ENCODE assay signal across 32 cellular contexts in genomic region chr16:47013172-47013571, GRCh38.
"Had no signal": no experiment of that assay in that cellular context is flagged by ENCODE, and none has a peak within 500 bp of the region (broad histone marks: within the 10 kb centered on the region; RNA-seq: fewer than 3 reads in every experiment).

No MANE protein-coding gene starts in this region.

- H3K36me3 Mint-ChIP-seq: naive thymus-derived CD8-positive, alpha-beta T cell; natural killer cell treated with Interleukin-12 subunit alpha and Interleukin-12 subunit beta and Interleukin-15 and Interleukin-18, amount 100 ng/mL, for 72 hours; stimulated activated memory B cell treated with anti-CD40 and anti-IgM and Interleukin-4, amounts not matched to agents 10 μg/mL and 1 μg/mL and 100 μg/mL, for 72 hours had no signal

- H3K79me2 ChIP-seq: parathyroid adenoma had no signal

- FAIRE-seq: urothelium cell line had no signal

- H3K27ac Mint-ChIP-seq: naive thymus-derived CD8-positive, alpha-beta T cell; progenitor cell of endocrine pancreas; stimulated activated memory B cell treated with anti-CD40 and anti-IgM and Interleukin-4, amounts not matched to agents 10 μg/mL and 1 μg/mL and 100 μg/mL, for 72 hours; stimulated activated naive CD8-positive, alpha-beta T cell treated with anti-CD3 and anti-CD28 coated beads, Interleukin-15, amount 100 ng/mL, for 72 hours had no signal

- H3K4me3 ChIP-seq: ovary, psoas muscle, skin epidermis, smooth muscle cell, spleen, suprapubic skin, tibial artery, upper lobe of left lung, vagina had no signal

- H3K27ac ChIP-seq: ovary, parathyroid adenoma, psoas muscle, skin epidermis, spleen, suprapubic skin, testis, tibial artery, upper lobe of left lung, vagina had no signal

- H3K9me3 ChIP-seq: ovary, psoas muscle, spleen, suprapubic skin, testis, tibial artery, upper lobe of left lung, vagina had no signal

- H3K4me1 ChIP-seq: parathyroid adenoma, psoas muscle, suprapubic skin, testis, tibial artery, upper lobe of left lung, vagina had no signal

- ATAC-seq: naive thymus-derived CD8-positive, alpha-beta T cell; natural killer cell treated with Interleukin-12 subunit alpha and Interleukin-12 subunit beta and Interleukin-15 and Interleukin-18, amount 100 ng/mL, for 72 hours; psoas muscle; sciatic nerve; stimulated activated memory B cell treated with anti-CD40 and anti-IgM and Interleukin-4, amounts not matched to agents 10 μg/mL and 1 μg/mL and 100 μg/mL, for 72 hours; stimulated activated naive CD8-positive, alpha-beta T cell treated with anti-CD3 and anti-CD28 coated beads, Interleukin-15, amount 100 ng/mL, for 72 hours; stimulated activated naive CD8-positive, alpha-beta T cell treated with anti-CD3 and anti-CD28 coated beads, Interleukin-15, Interleukin-2, amounts not matched to agents 100 U/mL and 50 U/mL, for 24 hours had no signal

- H3K4me3 Mint-ChIP-seq: naive thymus-derived CD8-positive, alpha-beta T cell; natural killer cell treated with Interleukin-12 subunit alpha and Interleukin-12 subunit beta and Interleukin-15 and Interleukin-18, amount 100 ng/mL, for 72 hours; nephron progenitor cell; neural crest cell; stimulated activated memory B cell treated with anti-CD40 and anti-IgM and Interleukin-4, amounts not matched to agents 10 μg/mL and 1 μg/mL and 100 μg/mL, for 72 hours; stimulated activated naive CD8-positive, alpha-beta T cell treated with anti-CD3 and anti-CD28 coated beads, Interleukin-15, amount 100 ng/mL, for 72 hours had no signal

- H3K27me3 Mint-ChIP-seq: naive thymus-derived CD8-positive, alpha-beta T cell; progenitor cell of endocrine pancreas; stimulated activated memory B cell treated with anti-CD40 and anti-IgM and Interleukin-4, amounts not matched to agents 10 μg/mL and 1 μg/mL and 100 μg/mL, for 72 hours had no signal

- DNase-seq: naive thymus-derived CD8-positive, alpha-beta T cell; nephron progenitor cell; occipital lobe; ovary; posterior cingulate gyrus; psoas muscle; right cardiac atrium; spleen; stimulated activated CD4-positive, alpha-beta T cell treated with anti-CD3 and anti-CD28 coated beads, Interleukin-12 subunit alpha, Interleukin-12 subunit beta, amount 100 ng/mL, for 4 hours; stimulated activated CD4-positive, alpha-beta T cell treated with anti-CD3 and anti-CD28 coated beads, Interleukin-1b, Interleukin-23, amount 100 ng/mL, for 48 hours; stimulated activated CD4-positive, alpha-beta T cell treated with anti-CD3 and anti-CD28 coated beads, Interleukin-4, amount 100 ng/mL, for 1 hour; stimulated activated CD4-positive, alpha-beta T cell treated with anti-CD3 and anti-CD28 coated beads, Interleukin-4, amount 100 ng/mL, for 4 hours; stimulated activated CD8-positive, alpha-beta memory T cell treated with anti-CD3 and anti-CD28 coated beads, Interleukin-4, amount 100 ng/mL, for 48 hours; stimulated activated naive CD4-positive, alpha-beta T cell; stimulated activated naive CD8-positive, alpha-beta T cell treated with anti-CD3 and anti-CD28 coated beads, Interleukin-15, amount 100 ng/mL, for 72 hours; stimulated activated naive CD8-positive, alpha-beta T cell treated with anti-CD3 and anti-CD28 coated beads, Interleukin-15, Interleukin-2, amounts not matched to agents 100 U/mL and 50 U/mL, for 24 hours; substantia nigra; testis; tibial artery; trophoblast cell had no signal

- H3K9ac ChIP-seq: parathyroid adenoma had no signal

- H3K4me2 ChIP-seq: smooth muscle cell had no signal

- H3K36me3 ChIP-seq: ovary, spleen, suprapubic skin, tibial artery, upper lobe of left lung, vagina had no signal

- H3K27me3 ChIP-seq: ovary, spleen, suprapubic skin, testis, upper lobe of left lung, vagina had no signal

- H3K9me3 Mint-ChIP-seq: natural killer cell treated with Interleukin-12 subunit alpha and Interleukin-12 subunit beta and Interleukin-15 and Interleukin-18, amount 100 ng/mL, for 72 hours; neural crest cell; stimulated activated memory B cell treated with anti-CD40 and anti-IgM and Interleukin-4, amounts not matched to agents 10 μg/mL and 1 μg/mL and 100 μg/mL, for 72 hours; stimulated activated naive CD8-positive, alpha-beta T cell treated with anti-CD3 and anti-CD28 coated beads, Interleukin-15, amount 100 ng/mL, for 72 hours had no signal

- H2AFZ ChIP-seq: parathyroid adenoma had no signal
